ENCODE assay signal across 18 cellular contexts in genomic region chr3:81920805-81921204, GRCh38.
DNase-seq lines count a peak whose midpoint lies in the region; ATAC-seq and TF ChIP-seq lines count a peak whose summit lies in the region.
"Had no signal": no experiment of that assay in that cellular context is flagged by ENCODE, and none has a peak within 500 bp of the region (broad histone marks: within the 10 kb centered on the region; RNA-seq: fewer than 3 reads in every experiment).

No MANE protein-coding gene starts in this region.

- no peaks in the 10 kb centered on the region for H3K27me3 Mint-ChIP-seq in mesothelial cell of epicardium (ENCODE audit: low read depth)

- no peak overlapping the region for H2BK120ac ChIP-seq in mesenchymal stem cell (ENCODE audit: low read depth, low read length)

- H2AFZ ChIP-seq in mesenchymal stem cell (ENCODE audit: low read depth, low read length) = no peak overlapping the region

- H3K79me1 ChIP-seq in mesenchymal stem cell (replicated peaks; ENCODE audit: low read length, poor library complexity, severe bottlenecking) = no peaks in the 10 kb centered on the region

- H3K4me2 ChIP-seq in mesenchymal stem cell (ENCODE audit: low read length, poor library complexity, severe bottlenecking) = no peak overlapping the region

- H3K9me3 Mint-ChIP-seq in mesothelial cell of epicardium = peaks cover 7% of the 10 kb centered on the region
- H3K9me3 Mint-ChIP-seq: CD4-positive, alpha-beta T cell had no signal

- TF ChIP-seq CTCF in mesothelial cell of epicardium (IDR thresholded peaks at IDR 0.05; ENCODE audit: unreplicated experiment) = no peak

- no peaks in the 10 kb centered on the region for H3K27me3 ChIP-seq in mesenchymal stem cell (ENCODE audit: control insufficient read depth in 1 of 2, insufficient read depth in 1 of 2, low read length in 2 of 2)
- H3K27me3 ChIP-seq: spleen had no signal

- no CpG with 5 or more reads among the region's 1 CpG for WGBS in mesenchymal stem cell

- H3K18ac ChIP-seq in mesenchymal stem cell (ENCODE audit: low read depth in 1 of 2, low read length in 2 of 2) = no peak overlapping the region

- no peak overlapping the region for H3K14ac ChIP-seq in mesenchymal stem cell (ENCODE audit: low read length in 2 of 2)

- ATAC-seq in SK-N-SH treated with all-trans-retinoic acid at 6 μM for 48 hours (no peak), HG03175 (IDR thresholded peaks at IDR 0.05; ENCODE audit: unreplicated experiment) (no peak)
- ATAC-seq: K562, T-cell had no signal

- H3K4ac ChIP-seq in mesenchymal stem cell (ENCODE audit: low read depth in 1 of 2, low read length in 2 of 2) = no peak overlapping the region

- no peaks in the 10 kb centered on the region for H3K36me3 Mint-ChIP-seq in mesothelial cell of epicardium
- H3K36me3 Mint-ChIP-seq: T-cell had no signal

- no peak overlapping the region for H4K8ac ChIP-seq in mesenchymal stem cell (ENCODE audit: low read length)

- no peaks in the 10 kb centered on the region for H3K4me1 ChIP-seq in mesenchymal stem cell (ENCODE audit: control insufficient read depth, insufficient read depth, low read depth, low read length)
- H3K4me1 ChIP-seq: left ventricle myocardium inferior, spleen had no signal

- no peak overlapping the region for H2AK5ac ChIP-seq in mesenchymal stem cell (ENCODE audit: low read length, severe bottlenecking)

- H3K36me3 ChIP-seq in mesenchymal stem cell (ENCODE audit: control insufficient read depth in 1 of 2, insufficient read depth in 2 of 2, low read depth in 1 of 2, low read length in 2 of 2) = no peaks in the 10 kb centered on the region
- H3K36me3 ChIP-seq: left ventricle myocardium inferior, spleen had no signal

- DNase-seq in DMS 273 (lab: John Stamatoyannopoulos, UW; ENCODE audit: unreplicated experiment) = peak; percentile 71
- peak; percentile 45 for DNase-seq in NCI-H1105 treated with DMSO at 0.1 percent for 48 hours (lab: John Stamatoyannopoulos, UW)
- no peak for DNase-seq in mesothelial cell of epicardium (ENCODE audit: low spot score in 2 of 2, unreplicated experiment in 2 of 2)
- no peak for DNase-seq in NCI-H1436 (lab: John Stamatoyannopoulos, UW)
- no peak for DNase-seq in activated CD8-positive, alpha-beta memory T cell treated with anti-CD3 and anti-CD28 coated beads, Interleukin-2, amount 50 U/mL, for 48 hours
- no peak for DNase-seq in mesenchymal stem cell
- DNase-seq: activated CD4-positive, alpha-beta T cell treated with anti-CD3 and anti-CD28 coated beads, Interleukin-2, amount 50 U/mL, for 1 hour; activated gamma-delta T cell; CD4-positive, alpha-beta T cell; DMS79 treated with DMSO at 0.1 percent for 48 hours; left ventricle myocardium inferior; MV-4-11; NCI-H2227 treated with DMSO at 0.1 percent for 48 hours; spleen; T-cell had no signal

- no peaks in the 10 kb centered on the region for H3K9me3 ChIP-seq in mesenchymal stem cell (ENCODE audit: control insufficient read depth, low read length)
- H3K9me3 ChIP-seq: left ventricle myocardium inferior, spleen had no signal

- H4K91ac ChIP-seq in mesenchymal stem cell (ENCODE audit: low read length) = no peak overlapping the region

- H2BK5ac ChIP-seq in mesenchymal stem cell (ENCODE audit: low read depth, low read length, poor library complexity, severe bottlenecking) = no peak overlapping the region

- H3K23ac ChIP-seq in mesenchymal stem cell (ENCODE audit: low read length in 2 of 2) = no peak overlapping the region

- H2BK15ac ChIP-seq in mesenchymal stem cell (ENCODE audit: low read depth, poor library complexity, severe bottlenecking) = no peak overlapping the region

- H3K27ac Mint-ChIP-seq in mesothelial cell of epicardium = peak overlapping the region; percentile 73
- H3K27ac Mint-ChIP-seq: CD4-positive, alpha-beta T cell; T-cell had no signal

- no peak overlapping the region for H3K4me3 Mint-ChIP-seq in mesothelial cell of epicardium
- H3K4me3 Mint-ChIP-seq: CD4-positive, alpha-beta T cell; T-cell had no signal

- peaks cover 26% of the 10 kb centered on the region for H3K4me1 Mint-ChIP-seq in mesothelial cell of epicardium
- H3K4me1 Mint-ChIP-seq: T-cell had no signal

- no peak overlapping the region for H3K9ac ChIP-seq in mesenchymal stem cell (ENCODE audit: low read length)

- H3K4me3 ChIP-seq in mesenchymal stem cell (ENCODE audit: insufficient read depth in 1 of 2, low read depth in 1 of 2, low read length in 2 of 2) = no peak overlapping the region
- H3K4me3 ChIP-seq: K562, left ventricle myocardium inferior, spleen had no signal

- no peak overlapping the region for H3K27ac ChIP-seq in mesenchymal stem cell (ENCODE audit: low read length, poor library complexity, severe bottlenecking)
- H3K27ac ChIP-seq: left ventricle myocardium inferior, spleen had no signal

- no peak overlapping the region for H2BK12ac ChIP-seq in mesenchymal stem cell (ENCODE audit: low read length in 2 of 2)

TF ChIP-seq in SK-N-SH treated with all-trans-retinoic acid at 6 μM for 48 hours, 23 proteins besides CTCF, POLR2A, EP300 and RAD21:
- TF ChIP-seq ZFP30 (CRISPR knock-in tag; IDR thresholded peaks at IDR 0.05) (no peak), ZNF70 (CRISPR knock-in tag; IDR thresholded peaks at IDR 0.05) (no peak), ISL1 (CRISPR knock-in tag; IDR thresholded peaks at IDR 0.05) (peak; percentile 76), TCF4 (CRISPR knock-in tag; IDR thresholded peaks at IDR 0.05; ENCODE audit: borderline replicate concordance) (peak; percentile 64), ZC3H10 (CRISPR knock-in tag; IDR thresholded peaks at IDR 0.05) (no peak), ARNTL (CRISPR knock-in tag; IDR thresholded peaks at IDR 0.05; ENCODE audit: borderline replicate concordance, low read depth) (no peak), BACH2 (CRISPR knock-in tag; IDR thresholded peaks at IDR 0.05; ENCODE audit: borderline replicate concordance) (no peak), ZNF8 (CRISPR knock-in tag; IDR thresholded peaks at IDR 0.05) (no peak), TOX (CRISPR knock-in tag; IDR thresholded peaks at IDR 0.05; ENCODE audit: borderline replicate concordance) (no peak), GLIS3 (CRISPR knock-in tag; IDR thresholded peaks at IDR 0.05) (no peak), CSDC2 (CRISPR knock-in tag; IDR thresholded peaks at IDR 0.05) (no peak), ZNF565 (CRISPR knock-in tag; conservative IDR thresholded peaks at IDR 0.05; ENCODE audit: low read depth) (no peak), ESRRG (CRISPR knock-in tag; IDR thresholded peaks at IDR 0.05) (no peak)
- TF ChIP-seq, protein P1, sequence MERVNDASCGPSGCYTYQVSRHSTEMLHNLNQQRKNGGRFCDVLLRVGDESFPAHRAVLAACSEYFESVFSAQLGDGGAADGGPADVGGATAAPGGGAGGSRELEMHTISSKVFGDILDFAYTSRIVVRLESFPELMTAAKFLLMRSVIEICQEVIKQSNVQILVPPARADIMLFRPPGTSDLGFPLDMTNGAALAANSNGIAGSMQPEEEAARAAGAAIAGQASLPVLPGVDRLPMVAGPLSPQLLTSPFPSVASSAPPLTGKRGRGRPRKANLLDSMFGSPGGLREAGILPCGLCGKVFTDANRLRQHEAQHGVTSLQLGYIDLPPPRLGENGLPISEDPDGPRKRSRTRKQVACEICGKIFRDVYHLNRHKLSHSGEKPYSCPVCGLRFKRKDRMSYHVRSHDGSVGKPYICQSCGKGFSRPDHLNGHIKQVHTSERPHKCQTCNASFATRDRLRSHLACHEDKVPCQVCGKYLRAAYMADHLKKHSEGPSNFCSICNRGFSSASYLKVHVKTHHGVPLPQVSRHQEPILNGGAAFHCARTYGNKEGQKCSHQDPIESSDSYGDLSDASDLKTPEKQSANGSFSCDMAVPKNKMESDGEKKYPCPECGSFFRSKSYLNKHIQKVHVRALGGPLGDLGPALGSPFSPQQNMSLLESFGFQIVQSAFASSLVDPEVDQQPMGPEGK (CRISPR knock-in tag; IDR thresholded peaks at IDR 0.05; ENCODE audit: borderline replicate concordance) = no peak

Comparison
In these comparisons a context has a peak if more than half of its experiments do, and no peak if none do; other contexts are left out.
1. DNase-seq: peak in DMS 273 (single experiment) and NCI-H1105 treated with DMSO at 0.1 percent for 48 hours (single experiment); none in mesothelial cell of epicardium (0 of 2), NCI-H1436 (single experiment), activated CD8-positive, alpha-beta memory T cell treated with anti-CD3 and anti-CD28 coated beads, Interleukin-2, amount 50 U/mL, for 48 hours (single experiment) and mesenchymal stem cell (single experiment).